Comparison of ENCODE assay signal across 1 cellular context in the genomic region with DNA sequence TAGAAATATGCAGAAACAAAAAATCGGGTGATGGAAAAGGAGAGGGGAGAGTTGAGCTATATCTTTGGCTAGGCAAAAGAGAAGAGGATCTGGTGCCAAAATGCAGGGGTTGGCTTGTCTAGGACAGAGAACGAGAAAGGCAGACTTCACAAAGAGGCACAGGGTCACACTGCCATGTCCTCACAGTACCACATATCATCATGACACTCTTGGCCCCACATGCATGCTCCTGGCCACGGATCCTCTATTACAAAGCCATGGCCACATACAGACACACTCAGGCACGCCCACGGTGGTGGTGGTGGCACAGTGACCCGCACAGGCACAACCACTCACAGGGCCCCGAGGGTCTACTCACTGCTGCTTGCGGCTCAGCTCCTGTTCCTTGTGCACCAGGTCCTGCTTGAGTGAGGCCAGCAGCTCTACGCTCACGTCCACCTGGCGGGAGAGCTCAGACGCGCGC.
TF ChIP-seq lines count a peak whose summit lies in the region.

No MANE protein-coding gene starts in this region.

TF ChIP-seq in HCT116, 20 proteins besides CTCF, POLR2A, EP300 and RAD21 (continued from another document):
- TF ChIP-seq, protein P1, sequence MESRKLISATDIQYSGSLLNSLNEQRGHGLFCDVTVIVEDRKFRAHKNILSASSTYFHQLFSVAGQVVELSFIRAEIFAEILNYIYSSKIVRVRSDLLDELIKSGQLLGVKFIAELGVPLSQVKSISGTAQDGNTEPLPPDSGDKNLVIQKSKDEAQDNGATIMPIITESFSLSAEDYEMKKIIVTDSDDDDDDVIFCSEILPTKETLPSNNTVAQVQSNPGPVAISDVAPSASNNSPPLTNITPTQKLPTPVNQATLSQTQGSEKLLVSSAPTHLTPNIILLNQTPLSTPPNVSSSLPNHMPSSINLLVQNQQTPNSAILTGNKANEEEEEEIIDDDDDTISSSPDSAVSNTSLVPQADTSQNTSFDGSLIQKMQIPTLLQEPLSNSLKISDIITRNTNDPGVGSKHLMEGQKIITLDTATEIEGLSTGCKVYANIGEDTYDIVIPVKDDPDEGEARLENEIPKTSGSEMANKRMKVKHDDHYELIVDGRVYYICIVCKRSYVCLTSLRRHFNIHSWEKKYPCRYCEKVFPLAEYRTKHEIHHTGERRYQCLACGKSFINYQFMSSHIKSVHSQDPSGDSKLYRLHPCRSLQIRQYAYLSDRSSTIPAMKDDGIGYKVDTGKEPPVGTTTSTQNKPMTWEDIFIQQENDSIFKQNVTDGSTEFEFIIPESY (IDR thresholded peaks at IDR 0.05; ENCODE audit: extremely low read depth, insufficient replicate concordance, low read length) = no peak
- TF ChIP-seq SP1 (IDR thresholded peaks at IDR 0.05; ENCODE audit: low read depth) (no peak), ELF1 (IDR thresholded peaks at IDR 0.05; ENCODE audit: borderline replicate concordance, low read depth) (no peak), EGR1 (IDR thresholded peaks at IDR 0.05; ENCODE audit: low read depth) (no peak), FOSL1 (IDR thresholded peaks at IDR 0.05; ENCODE audit: low read depth) (no peak), SIN3A (IDR thresholded peaks at IDR 0.05; ENCODE audit: low read depth) (no peak), CEBPB (IDR thresholded peaks at IDR 0.05; ENCODE audit: low read depth) (no peak), JUND (IDR thresholded peaks at IDR 0.05) (no peak), SRF (IDR thresholded peaks at IDR 0.05; ENCODE audit: low read depth) (no peak), CBX3 (IDR thresholded peaks at IDR 0.05; ENCODE audit: low read depth) (no peak), ZNF274 (IDR thresholded peaks at IDR 0.05; ENCODE audit: low read depth, low read length) (no peak), EZH2 (IDR thresholded peaks at IDR 0.05) (no peak), ZFX (IDR thresholded peaks at IDR 0.05) (no peak), EZH2phosphoT487 (IDR thresholded peaks at IDR 0.05; ENCODE audit: borderline replicate concordance) (no peak)
- TF ChIP-seq, protein P2, sequence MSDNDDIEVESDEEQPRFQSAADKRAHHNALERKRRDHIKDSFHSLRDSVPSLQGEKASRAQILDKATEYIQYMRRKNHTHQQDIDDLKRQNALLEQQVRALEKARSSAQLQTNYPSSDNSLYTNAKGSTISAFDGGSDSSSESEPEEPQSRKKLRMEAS (IDR thresholded peaks at IDR 0.05) = no peak
- TF ChIP-seq, protein P3, sequence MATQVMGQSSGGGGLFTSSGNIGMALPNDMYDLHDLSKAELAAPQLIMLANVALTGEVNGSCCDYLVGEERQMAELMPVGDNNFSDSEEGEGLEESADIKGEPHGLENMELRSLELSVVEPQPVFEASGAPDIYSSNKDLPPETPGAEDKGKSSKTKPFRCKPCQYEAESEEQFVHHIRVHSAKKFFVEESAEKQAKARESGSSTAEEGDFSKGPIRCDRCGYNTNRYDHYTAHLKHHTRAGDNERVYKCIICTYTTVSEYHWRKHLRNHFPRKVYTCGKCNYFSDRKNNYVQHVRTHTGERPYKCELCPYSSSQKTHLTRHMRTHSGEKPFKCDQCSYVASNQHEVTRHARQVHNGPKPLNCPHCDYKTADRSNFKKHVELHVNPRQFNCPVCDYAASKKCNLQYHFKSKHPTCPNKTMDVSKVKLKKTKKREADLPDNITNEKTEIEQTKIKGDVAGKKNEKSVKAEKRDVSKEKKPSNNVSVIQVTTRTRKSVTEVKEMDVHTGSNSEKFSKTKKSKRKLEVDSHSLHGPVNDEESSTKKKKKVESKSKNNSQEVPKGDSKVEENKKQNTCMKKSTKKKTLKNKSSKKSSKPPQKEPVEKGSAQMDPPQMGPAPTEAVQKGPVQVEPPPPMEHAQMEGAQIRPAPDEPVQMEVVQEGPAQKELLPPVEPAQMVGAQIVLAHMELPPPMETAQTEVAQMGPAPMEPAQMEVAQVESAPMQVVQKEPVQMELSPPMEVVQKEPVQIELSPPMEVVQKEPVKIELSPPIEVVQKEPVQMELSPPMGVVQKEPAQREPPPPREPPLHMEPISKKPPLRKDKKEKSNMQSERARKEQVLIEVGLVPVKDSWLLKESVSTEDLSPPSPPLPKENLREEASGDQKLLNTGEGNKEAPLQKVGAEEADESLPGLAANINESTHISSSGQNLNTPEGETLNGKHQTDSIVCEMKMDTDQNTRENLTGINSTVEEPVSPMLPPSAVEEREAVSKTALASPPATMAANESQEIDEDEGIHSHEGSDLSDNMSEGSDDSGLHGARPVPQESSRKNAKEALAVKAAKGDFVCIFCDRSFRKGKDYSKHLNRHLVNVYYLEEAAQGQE (IDR thresholded peaks at IDR 0.05; ENCODE audit: low read depth) = no peak
- TF ChIP-seq, protein P4, sequence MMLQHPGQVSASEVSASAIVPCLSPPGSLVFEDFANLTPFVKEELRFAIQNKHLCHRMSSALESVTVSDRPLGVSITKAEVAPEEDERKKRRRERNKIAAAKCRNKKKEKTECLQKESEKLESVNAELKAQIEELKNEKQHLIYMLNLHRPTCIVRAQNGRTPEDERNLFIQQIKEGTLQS (IDR thresholded peaks at IDR 0.05) = no peak
